ENCODE assay signal across 25 cellular contexts in the genomic region with DNA sequence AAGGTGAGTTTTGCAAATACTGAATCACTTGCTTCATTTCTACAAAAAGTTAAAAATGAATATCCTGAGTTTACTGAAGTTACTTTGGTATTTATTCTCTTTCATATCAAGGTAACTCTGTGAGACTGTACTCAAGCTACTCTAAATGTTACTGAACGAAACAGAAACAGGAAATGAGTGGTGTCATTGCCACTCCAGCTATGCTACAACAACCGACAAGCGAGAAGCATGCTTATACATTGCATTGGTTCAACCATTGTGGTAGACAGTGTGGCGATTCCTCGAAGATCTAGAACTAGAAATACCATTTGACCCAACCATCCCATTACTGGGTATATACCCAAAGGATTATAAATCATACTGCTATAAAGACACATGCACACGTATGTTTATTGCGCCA.
A peak's percentile ranks its signal among the peaks of the same experiment; 100 is the strongest.
DNase-seq lines count a peak whose midpoint lies in the region; ATAC-seq and TF ChIP-seq lines count a peak whose summit lies in the region.
"Had no signal": no experiment of that assay in that cellular context is flagged by ENCODE, and none has a peak within 500 bp of the region (broad histone marks: within the 10 kb centered on the region; RNA-seq: fewer than 3 reads in every experiment).

No MANE protein-coding gene starts in this region.

- H3K27me3 ChIP-seq in left ventricle myocardium inferior (ENCODE audit: low read depth) = no peaks in the 10 kb centered on the region
- H3K27me3 ChIP-seq: esophagus squamous epithelium, gastrocnemius medialis, hepatocyte, pancreas, thyroid gland had no signal

- DNase-seq in A172 (ENCODE audit: low spot score) (peak; percentile 25), NOMO-1 treated with DMSO at 0.1 percent for 48 hours (lab: John Stamatoyannopoulos, UW; ENCODE audit: unreplicated experiment) (peak; percentile 65), choroid plexus epithelial cell (ENCODE audit: low read depth) (peak; percentile 59), NCI-H524 treated with DMSO at 0.1 percent for 48 hours (lab: John Stamatoyannopoulos, UW) (no peak), GM13976 (ENCODE audit: low spot score) (no peak), left ventricle myocardium inferior (no peak)
- DNase-seq in activated effector memory CD4-positive, alpha-beta T cell treated with anti-CD3 and anti-CD28 coated beads, Interleukin-2, amount 50 U/mL, for 16 hours = no peak
- DNase-seq: activated CD4-positive, alpha-beta memory T cell treated with anti-CD3 and anti-CD28 coated beads for 36 hours; activated CD4-positive, CD25-positive, alpha-beta regulatory T cell; activated gamma-delta T cell treated with Interleukin-2 at 50 U/mL for 16 hours; C1 segment of cervical spinal cord; endodermal cell; esophagus squamous epithelium; gastrocnemius medialis; left ventricle myocardium superior; NCI-H1048; NCI-H1930; NCI-H748 treated with DMSO at 0.1 percent for 48 hours; pancreas; right cardiac atrium; Right ventricle myocardium superior; thyroid gland had no signal

- in situ Hi-C loops in GM13976 (cut with MboI; ENCODE audit: low sequenced_read_pairs, unreplicated experiment) = no loop called here

- H3K4me1 ChIP-seq in left ventricle myocardium inferior = no peaks in the 10 kb centered on the region
- H3K4me1 ChIP-seq: esophagus squamous epithelium, gastrocnemius medialis, thyroid gland had no signal

- ATAC-seq in GM18868 (IDR thresholded peaks at IDR 0.05; ENCODE audit: unreplicated experiment) = peak; percentile 95
- ATAC-seq: gastrocnemius medialis, left ventricle myocardium superior, right cardiac atrium had no signal

- H3K4me3 ChIP-seq in choroid plexus epithelial cell (ENCODE audit: low read depth, low read length) (no peak overlapping the region), left ventricle myocardium inferior (no peak overlapping the region)
- H3K4me3 ChIP-seq: esophagus squamous epithelium, gastrocnemius medialis, hepatocyte, pancreas, thyroid gland had no signal

- no peak for TF ChIP-seq CTCF in choroid plexus epithelial cell (conservative IDR thresholded peaks at IDR 0.05; ENCODE audit: low read depth, low read length)
- TF ChIP-seq CTCF in GM13976 (IDR thresholded peaks at IDR 0.05; ENCODE audit: borderline replicate concordance, control extremely low read depth, extremely low read depth, insufficient read depth, missing control alignments) = no peak
- TF ChIP-seq CTCF in left ventricle myocardium inferior (IDR thresholded peaks at IDR 0.05; ENCODE audit: borderline replicate concordance) = no peak

- H3K27ac ChIP-seq in left ventricle myocardium inferior (replicated peaks) = no peak overlapping the region
- H3K27ac ChIP-seq: esophagus squamous epithelium, gastrocnemius medialis, hepatocyte, KMS-11, pancreas, thyroid gland had no signal

- H3K36me3 ChIP-seq in left ventricle myocardium inferior = no peaks in the 10 kb centered on the region
- H3K36me3 ChIP-seq: esophagus squamous epithelium, gastrocnemius medialis, pancreas, thyroid gland had no signal

- intact Hi-C loops in left ventricle myocardium inferior (cut with micrococcal nuclease) = no loop called here

- peaks cover 4% of the 10 kb centered on the region for H3K9me3 ChIP-seq in left ventricle myocardium inferior (replicated peaks)
- H3K9me3 ChIP-seq: esophagus squamous epithelium, gastrocnemius medialis, pancreas, thyroid gland had no signal

Comparison
In these comparisons a context has a peak if more than half of its experiments do, and no peak if none do; other contexts are left out.
1. DNase-seq: peak in A172 (single experiment), NOMO-1 treated with DMSO at 0.1 percent for 48 hours (single experiment) and choroid plexus epithelial cell (single experiment); none in activated effector memory CD4-positive, alpha-beta T cell treated with anti-CD3 and anti-CD28 coated beads, Interleukin-2, amount 50 U/mL, for 16 hours (single experiment), NCI-H524 treated with DMSO at 0.1 percent for 48 hours (single experiment), GM13976 (single experiment) and left ventricle myocardium inferior (single experiment).